In genomic region chr3:42979044-42979962, GRCh38 we compare ENCODE assay signal across 8 cellular contexts. TPM values are rescaled to one million over a fixed set of nuclear protein-coding genes. Genes with fewer than 3 reads are reported as not detected.
DNase-seq lines count a peak whose midpoint lies in the region; ATAC-seq and TF ChIP-seq lines count a peak whose summit lies in the region.

GASK1A (plus strand) TSS chr3:42979311; CDS start chr3:42979643, 332 bp downstream.

- H3K27me3 ChIP-seq in esophagus muscularis mucosa = peaks cover 0 to 2% (median 0%) of the 10 kb centered on the region in 4 donors
- H3K27me3 ChIP-seq in upper lobe of right lung = peaks cover 4% of the 10 kb centered on the region

- TF ChIP-seq CTCF in HFF-Myc (IDR thresholded peaks at IDR 0.05; ENCODE audit: low read depth, low read length, missing control alignments) (no peak), esophagus muscularis mucosa (IDR thresholded peaks at IDR 0.05) (no peak), upper lobe of right lung (IDR thresholded peaks at IDR 0.05) (no peak)

- peaks cover 4 to 19% (median 9%) of the 10 kb centered on the region in 9 donors for H3K9me3 Mint-ChIP-seq in naive thymus-derived CD8-positive, alpha-beta T cell

- H3K27me3 Mint-ChIP-seq in naive thymus-derived CD8-positive, alpha-beta T cell = peaks cover 7 to 35% (median 23%) of the 10 kb centered on the region in 5 donors

- peaks cover 9 to 26% (median 12%) of the 10 kb centered on the region in 4 donors for H3K4me1 Mint-ChIP-seq in naive thymus-derived CD8-positive, alpha-beta T cell

- H3K4me3 ChIP-seq in HFF-Myc (replicated peaks; ENCODE audit: low read depth, low read length) = peak within 1 kb of the TSS; percentile 33
- peak within 1 kb of the TSS; percentile 60 to 76 (median 68) for H3K4me3 ChIP-seq in esophagus muscularis mucosa
- H3K4me3 ChIP-seq in upper lobe of right lung = peak within 1 kb of the TSS; percentile 65

- intact Hi-C loops in esophagus muscularis mucosa (cut with DNase I) = no loop called here
- intact Hi-C loops in upper lobe of right lung (cut with DNase I) = no loop called here

- peak within 1 kb of the TSS; percentile 75 to 88 (median 83) for H3K4me3 Mint-ChIP-seq in naive thymus-derived CD8-positive, alpha-beta T cell

- no peak for TF ChIP-seq EP300 in esophagus muscularis mucosa (IDR thresholded peaks at IDR 0.05)

- peak; percentile 68 to 90 for ATAC-seq in naive thymus-derived CD8-positive, alpha-beta T cell
- ATAC-seq in upper lobe of right lung = peak; percentile 79

- H3K36me3 ChIP-seq in esophagus muscularis mucosa = no peaks in the 10 kb centered on the region
- H3K36me3 ChIP-seq in upper lobe of right lung = no peaks in the 10 kb centered on the region

- DNase-seq in AG08396 (ENCODE audit: low spot score) (peak; percentile 28), HFF-Myc (ENCODE audit: extremely low read depth, low read depth) (no peak), esophagus muscularis mucosa (ENCODE audit: extremely low spot score) (no peak), upper lobe of right lung (peak; percentile 74), germinal center (ENCODE audit: low spot score) (no peak), kidney glomerular epithelial cell (lab: John Stamatoyannopoulos, UW) (no peak)
- peak; percentile 32 for DNase-seq in activated CD4-positive, CD25-positive, alpha-beta regulatory T cell treated with anti-CD3 and anti-CD28 coated beads, Interleukin-2, amount 50 U/mL, for 72 hours
- peak in 7 of 10 donors; percentile 3 to 28 (median 23) for DNase-seq in naive thymus-derived CD8-positive, alpha-beta T cell

- H3K27ac ChIP-seq in esophagus muscularis mucosa (replicated peaks in 1 of 4) = peak within 1 kb of the TSS; percentile 68 to 77 (median 68)
- H3K27ac ChIP-seq in upper lobe of right lung = peak within 1 kb of the TSS; percentile 36

- peak within 1 kb of the TSS in 1 of 10 donors; percentile 22 for H3K27ac Mint-ChIP-seq in naive thymus-derived CD8-positive, alpha-beta T cell

- peaks cover 4 to 12% (median 11%) of the 10 kb centered on the region in 3 donors for H3K36me3 Mint-ChIP-seq in naive thymus-derived CD8-positive, alpha-beta T cell

- H3K4me1 ChIP-seq in esophagus muscularis mucosa (peaks cover 14 to 34% (median 25%) of the 10 kb centered on the region in 4 donors), upper lobe of right lung (no peaks in the 10 kb centered on the region)

- POLR2A ChIA-PET in naive thymus-derived CD8-positive, alpha-beta T cell (lab: Charles Lee) = no interaction called here

- TF ChIP-seq POLR2A in esophagus muscularis mucosa (IDR thresholded peaks at IDR 0.05; ENCODE audit: low read depth) = no peak

- no peaks in the 10 kb centered on the region for H3K9me3 ChIP-seq in esophagus muscularis mucosa
- H3K9me3 ChIP-seq in upper lobe of right lung = no peaks in the 10 kb centered on the region

- WGBS in esophagus muscularis mucosa = 10% methylated on average over 9 of the region's 79 CpGs

RNA-seq across cellular contexts. Expression of gene GASK1A, which starts in this region (rescaled TPM):
- total RNA-seq in esophagus muscularis mucosa (10 to 100 TPM; 10.2 to 22.1 (median 15.8) TPM), upper lobe of right lung (3.9 TPM)
- under 1 TPM in 1 of 2 experiments, not detected in 1; 0.14 TPM for total RNA-seq in naive thymus-derived CD8-positive, alpha-beta T cell
- polyA plus RNA-seq in naive thymus-derived CD8-positive, alpha-beta T cell = under 1 TPM in 1 of 3 donors, not detected in 2; 0.09 TPM

Comparison
In these comparisons a context has a peak if more than half of its experiments do, and no peak if none do; other contexts are left out.
1. Peak in DNase-seq and ATAC-seq in naive thymus-derived CD8-positive, alpha-beta T cell; RNA of the gene not detected or under 1 TPM.
2. DNase-seq: peak in AG08396 (single experiment), activated CD4-positive, CD25-positive, alpha-beta regulatory T cell treated with anti-CD3 and anti-CD28 coated beads, Interleukin-2, amount 50 U/mL, for 72 hours (single experiment) and upper lobe of right lung (single experiment); none in HFF-Myc (single experiment), esophagus muscularis mucosa (single experiment), germinal center (single experiment) and kidney glomerular epithelial cell (single experiment).
3. Peak in every context shown above with its lines, with median percentiles within 50 percentile points of each other: H3K4me3 ChIP-seq.